ENCODE assay signal across 13 cellular contexts in the genomic region with DNA sequence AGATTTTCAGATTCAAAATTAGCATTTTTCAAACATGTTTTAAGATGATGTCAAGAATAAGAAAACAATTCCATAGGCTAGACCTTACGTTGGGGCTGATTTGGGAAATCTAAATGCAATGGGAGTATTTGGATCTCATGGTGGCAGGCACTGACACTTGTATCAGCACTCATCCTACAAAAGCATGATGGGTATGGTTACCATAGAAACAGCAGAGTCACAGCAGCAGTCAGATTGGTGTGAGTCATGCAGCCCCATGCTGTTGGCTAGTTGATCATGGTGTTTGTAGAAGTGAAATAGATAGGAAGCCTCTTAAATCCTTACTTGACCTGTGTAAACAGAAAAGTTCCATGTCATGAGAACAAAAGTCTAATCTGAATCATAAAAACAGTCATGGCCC.
DNase-seq lines count a peak whose midpoint lies in the region; ATAC-seq, FAIRE-seq and TF ChIP-seq lines count a peak whose summit lies in the region.
"Had no signal": no experiment of that assay in that cellular context is flagged by ENCODE, and none has a peak within 500 bp of the region (broad histone marks: within the 10 kb centered on the region; RNA-seq: fewer than 3 reads in every experiment).

No MANE protein-coding gene starts in this region.

- no peaks in the 10 kb centered on the region for H3K27me3 ChIP-seq in psoas muscle (ENCODE audit: insufficient read depth in 3 of 3, low read length in 2 of 3)

- H3K9me3 ChIP-seq in psoas muscle: no peaks in the 10 kb centered on the region

- peak; percentile 3 for DNase-seq in DMS 273 (lab: John Stamatoyannopoulos, UW; ENCODE audit: unreplicated experiment)
- DNase-seq in DMS 273 treated with DMSO at 0.1 percent for 48 hours (lab: John Stamatoyannopoulos, UW): no peak
- peak; percentile 67 for DNase-seq in RCC 7860 (ENCODE audit: low spot score)
- DNase-seq in fibroblast of peridontal ligament (ENCODE audit: extremely low read depth): peak; percentile 70
- DNase-seq in skeletal muscle cell (ENCODE audit: low read depth): peak; percentile 35
- no peak for DNase-seq in mucosa of gallbladder (ENCODE audit: low spot score)
- no peak for DNase-seq in GM19240 (ENCODE audit: insufficient read length, low spot score)
- DNase-seq in psoas muscle: no peak
- DNase-seq: activated T-cell treated with anti-CD3 and anti-CD28 coated beads for 4 hours; NCI-H82; stimulated activated CD4-positive, alpha-beta T cell treated with anti-CD3 and anti-CD28 coated beads, Interleukin-1b, Interleukin-23, amount 100 ng/mL, for 48 hours had no signal

- intact Hi-C loops in psoas muscle (cut with DNase I): no loop called here

- H3K36me3 ChIP-seq in psoas muscle (ENCODE audit: insufficient read depth in 1 of 2, low read depth in 1 of 2): no peaks in the 10 kb centered on the region

- TF ChIP-seq CTCF in psoas muscle (IDR thresholded peaks at IDR 0.05): no peak

- FAIRE-seq in RCC 7860 (lab: Jason Lieb, UNC): no peak
- FAIRE-seq: HepG2 had no signal

- H3K4me3 ChIP-seq in skeletal muscle cell (ENCODE audit: low read depth, low read length): no peak overlapping the region
- H3K4me3 ChIP-seq in psoas muscle: no peak overlapping the region

- WGBS in psoas muscle, 3 donors: 73 to 94% (median 79%) methylated on average over 1 of the region's 1 CpG

- no peaks in the 10 kb centered on the region for H3K4me1 ChIP-seq in psoas muscle

- H3K27ac ChIP-seq in psoas muscle: no peak overlapping the region
- H3K27ac ChIP-seq: 22Rv1 had no signal

- no peak for ATAC-seq in psoas muscle
- ATAC-seq: HepG2 had no signal

Comparison
In these comparisons a context has a peak if more than half of its experiments do, and no peak if none do; other contexts are left out.
1. DNase-seq: peak in DMS 273 (single experiment), RCC 7860 (single experiment), fibroblast of peridontal ligament (single experiment) and skeletal muscle cell (single experiment); none in DMS 273 treated with DMSO at 0.1 percent for 48 hours (single experiment), mucosa of gallbladder (single experiment), GM19240 (single experiment) and psoas muscle (0 of 2).